ENCODE assay signal across 8 cellular contexts in the genomic region with DNA sequence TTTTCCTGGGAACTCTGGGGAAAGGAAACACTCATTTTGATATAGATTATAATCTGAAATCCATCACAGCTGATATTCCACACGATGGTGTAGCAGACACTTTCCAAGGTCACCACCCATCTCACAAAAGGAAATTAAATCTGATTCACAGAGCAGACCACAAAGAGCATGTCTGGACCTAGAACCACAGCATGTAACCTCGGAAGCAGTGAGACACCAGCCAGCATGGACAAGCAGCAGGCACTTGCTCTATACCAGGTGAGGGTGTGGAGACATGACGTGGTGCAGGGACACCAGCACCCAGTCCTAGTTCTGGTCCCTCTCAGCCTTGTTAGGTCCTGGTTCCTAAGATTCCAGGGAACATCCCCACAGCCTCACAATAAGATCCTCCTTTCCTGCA.
DNase-seq lines count a peak whose midpoint lies in the region; ATAC-seq and TF ChIP-seq lines count a peak whose summit lies in the region.
"Not testable (repeated sequence)": the region's sequence is repeated elsewhere in the genome, so short reads cannot be mapped to it uniquely, and the experiment has no call there.

No MANE protein-coding gene starts in this region.

- not testable (repeated sequence) for H3K27ac Mint-ChIP-seq in activated CD4-positive, alpha-beta T cell treated with anti-CD3 and anti-CD28 coated beads for 36 hours; activated CD8-positive, alpha-beta T cell treated with anti-CD3 and anti-CD28 coated beads, Interleukin-2, amount 10 ng/mL, durations not matched to agents 7 days and 5 days; activated T-helper 17 cell treated with anti-CD3 and anti-CD28 coated beads, Interleukin-2, amount 50 U/mL, for 72 hours; stimulated activated effector memory CD8-positive, alpha-beta T cell treated with anti-CD3 and anti-CD28 coated beads, Interleukin-12 subunit alpha, Interleukin-12 subunit beta, amount 100 ng/mL, for 72 hours; stimulated activated naive CD8-positive, alpha-beta T cell treated with anti-CD3 and anti-CD28 coated beads, Interleukin-15, amount 100 ng/mL, for 72 hours

- H3K27me3 Mint-ChIP-seq in activated CD4-positive, alpha-beta T cell treated with anti-CD3 and anti-CD28 coated beads for 36 hours; activated CD8-positive, alpha-beta T cell treated with anti-CD3 and anti-CD28 coated beads, Interleukin-2, amount 10 ng/mL, durations not matched to agents 7 days and 5 days (ENCODE audit: low read depth); activated T-helper 17 cell treated with anti-CD3 and anti-CD28 coated beads, Interleukin-2, amount 50 U/mL, for 72 hours; stimulated activated naive CD8-positive, alpha-beta T cell treated with anti-CD3 and anti-CD28 coated beads, Interleukin-15, amount 100 ng/mL, for 72 hours: not testable (repeated sequence)

- intact Hi-C loops in activated CD4-positive, alpha-beta T cell treated with anti-CD3 and anti-CD28 coated beads for 36 hours (cut with DNase I, micrococcal nuclease); body of pancreas (cut with DNase I); left colon (cut with DNase I, micrococcal nuclease): not testable (repeated sequence)

- CTCF ChIA-PET in activated CD4-positive, alpha-beta T cell treated with anti-CD3 and anti-CD28 coated beads for 36 hours (lab: Charles Lee); activated CD8-positive, alpha-beta T cell treated with anti-CD3 and anti-CD28 coated beads, Interleukin-2, amount 10 ng/mL, durations not matched to agents 7 days and 5 days (lab: Charles Lee): not testable (repeated sequence)

- TF ChIP-seq POLR2A in body of pancreas (IDR thresholded peaks at IDR 0.05), result not testable (repeated sequence)

- H3K4me3 Mint-ChIP-seq in activated CD4-positive, alpha-beta T cell treated with anti-CD3 and anti-CD28 coated beads for 36 hours; activated CD8-positive, alpha-beta T cell treated with anti-CD3 and anti-CD28 coated beads, Interleukin-2, amount 10 ng/mL, durations not matched to agents 7 days and 5 days; activated T-helper 17 cell treated with anti-CD3 and anti-CD28 coated beads, Interleukin-2, amount 50 U/mL, for 72 hours; stimulated activated effector memory CD8-positive, alpha-beta T cell treated with anti-CD3 and anti-CD28 coated beads, Interleukin-12 subunit alpha, Interleukin-12 subunit beta, amount 100 ng/mL, for 72 hours; stimulated activated naive CD8-positive, alpha-beta T cell treated with anti-CD3 and anti-CD28 coated beads, Interleukin-15, amount 100 ng/mL, for 72 hours: not testable (repeated sequence)

- not testable (repeated sequence) for H3K4me1 ChIP-seq in body of pancreas, foreskin keratinocyte

- not testable (repeated sequence) for H3K36me3 Mint-ChIP-seq in activated CD4-positive, alpha-beta T cell treated with anti-CD3 and anti-CD28 coated beads for 36 hours (ENCODE audit: low read depth); activated CD8-positive, alpha-beta T cell treated with anti-CD3 and anti-CD28 coated beads, Interleukin-2, amount 10 ng/mL, durations not matched to agents 7 days and 5 days (ENCODE audit: low read depth); activated T-helper 17 cell treated with anti-CD3 and anti-CD28 coated beads, Interleukin-2, amount 50 U/mL, for 72 hours (ENCODE audit: low read depth); stimulated activated effector memory CD8-positive, alpha-beta T cell treated with anti-CD3 and anti-CD28 coated beads, Interleukin-12 subunit alpha, Interleukin-12 subunit beta, amount 100 ng/mL, for 72 hours

- not testable (repeated sequence) for H3K4me1 Mint-ChIP-seq in activated CD4-positive, alpha-beta T cell treated with anti-CD3 and anti-CD28 coated beads for 36 hours; activated CD8-positive, alpha-beta T cell treated with anti-CD3 and anti-CD28 coated beads, Interleukin-2, amount 10 ng/mL, durations not matched to agents 7 days and 5 days (ENCODE audit: low read depth); activated T-helper 17 cell treated with anti-CD3 and anti-CD28 coated beads, Interleukin-2, amount 50 U/mL, for 72 hours; stimulated activated effector memory CD8-positive, alpha-beta T cell treated with anti-CD3 and anti-CD28 coated beads, Interleukin-12 subunit alpha, Interleukin-12 subunit beta, amount 100 ng/mL, for 72 hours; stimulated activated naive CD8-positive, alpha-beta T cell treated with anti-CD3 and anti-CD28 coated beads, Interleukin-15, amount 100 ng/mL, for 72 hours

- H3K4me3 ChIP-seq in body of pancreas, result not testable (repeated sequence)

- TF ChIP-seq CTCF in body of pancreas (IDR thresholded peaks at IDR 0.05); foreskin keratinocyte (conservative IDR thresholded peaks at IDR 0.05): not testable (repeated sequence)

- H3K9me3 Mint-ChIP-seq in activated CD4-positive, alpha-beta T cell treated with anti-CD3 and anti-CD28 coated beads for 36 hours (ENCODE audit: low read depth); activated CD8-positive, alpha-beta T cell treated with anti-CD3 and anti-CD28 coated beads, Interleukin-2, amount 10 ng/mL, durations not matched to agents 7 days and 5 days (ENCODE audit: insufficient read depth); activated T-helper 17 cell treated with anti-CD3 and anti-CD28 coated beads, Interleukin-2, amount 50 U/mL, for 72 hours; stimulated activated effector memory CD8-positive, alpha-beta T cell treated with anti-CD3 and anti-CD28 coated beads, Interleukin-12 subunit alpha, Interleukin-12 subunit beta, amount 100 ng/mL, for 72 hours; stimulated activated naive CD8-positive, alpha-beta T cell treated with anti-CD3 and anti-CD28 coated beads, Interleukin-15, amount 100 ng/mL, for 72 hours: not testable (repeated sequence)

- WGBS in body of pancreas, 2 donors, result 80% methylated on average over 1 of the region's 3 CpGs; no CpG with 5 or more reads in 1 of the 2 donors

- peak; percentile 16 for ATAC-seq in activated CD4-positive, alpha-beta T cell treated with anti-CD3 and anti-CD28 coated beads for 36 hours
- ATAC-seq in activated CD8-positive, alpha-beta T cell treated with anti-CD3 and anti-CD28 coated beads, Interleukin-2, amount 10 ng/mL, durations not matched to agents 7 days and 5 days, result peak; percentile 44
- peak; percentile 76 for ATAC-seq in activated T-helper 17 cell treated with anti-CD3 and anti-CD28 coated beads, Interleukin-2, amount 50 U/mL, for 72 hours (replicated peaks)
- ATAC-seq in body of pancreas (peak; percentile 24), foreskin keratinocyte (peak; percentile 73), left colon (peak; percentile 14)
- peak; percentile 74 for ATAC-seq in stimulated activated effector memory CD8-positive, alpha-beta T cell treated with anti-CD3 and anti-CD28 coated beads, Interleukin-12 subunit alpha, Interleukin-12 subunit beta, amount 100 ng/mL, for 72 hours
- peak; percentile 55 for ATAC-seq in stimulated activated naive CD8-positive, alpha-beta T cell treated with anti-CD3 and anti-CD28 coated beads, Interleukin-15, amount 100 ng/mL, for 72 hours

- DNase-seq in activated CD4-positive, alpha-beta T cell treated with anti-CD3 and anti-CD28 coated beads for 36 hours; activated CD8-positive, alpha-beta T cell treated with anti-CD3 and anti-CD28 coated beads, Interleukin-2, amount 10 ng/mL, durations not matched to agents 7 days and 5 days; body of pancreas; foreskin keratinocyte; left colon; stimulated activated effector memory CD8-positive, alpha-beta T cell treated with anti-CD3 and anti-CD28 coated beads, Interleukin-12 subunit alpha, Interleukin-12 subunit beta, amount 100 ng/mL, for 72 hours (ENCODE audit: low spot score in 2 of 2); stimulated activated naive CD8-positive, alpha-beta T cell treated with anti-CD3 and anti-CD28 coated beads, Interleukin-15, amount 100 ng/mL, for 72 hours: not testable (repeated sequence)

- not testable (repeated sequence) for H3K27me3 ChIP-seq in body of pancreas, foreskin keratinocyte

- H3K9me3 ChIP-seq in body of pancreas, result not testable (repeated sequence)

- H3K27ac ChIP-seq in body of pancreas, foreskin keratinocyte: not testable (repeated sequence)

- POLR2A ChIA-PET in activated CD4-positive, alpha-beta T cell treated with anti-CD3 and anti-CD28 coated beads for 36 hours (lab: Charles Lee); activated CD8-positive, alpha-beta T cell treated with anti-CD3 and anti-CD28 coated beads, Interleukin-2, amount 10 ng/mL, durations not matched to agents 7 days and 5 days (lab: Charles Lee): not testable (repeated sequence)

- not testable (repeated sequence) for H3K36me3 ChIP-seq in body of pancreas (replicated peaks in 1 of 2; ENCODE audit: insufficient read depth in 1 of 2, low read depth in 2 of 2)

Comparison
In these comparisons a context has a peak if more than half of its experiments do, and no peak if none do; other contexts are left out.
1. ATAC-seq: peak in every context shown above with its lines; median percentile 76 in activated T-helper 17 cell treated with anti-CD3 and anti-CD28 coated beads, Interleukin-2, amount 50 U/mL, for 72 hours; 74 in stimulated activated effector memory CD8-positive, alpha-beta T cell treated with anti-CD3 and anti-CD28 coated beads, Interleukin-12 subunit alpha, Interleukin-12 subunit beta, amount 100 ng/mL, for 72 hours; 73 in foreskin keratinocyte; 55 in stimulated activated naive CD8-positive, alpha-beta T cell treated with anti-CD3 and anti-CD28 coated beads, Interleukin-15, amount 100 ng/mL, for 72 hours; 44 in activated CD8-positive, alpha-beta T cell treated with anti-CD3 and anti-CD28 coated beads, Interleukin-2, amount 10 ng/mL, durations not matched to agents 7 days and 5 days; 24 in body of pancreas; 16 in activated CD4-positive, alpha-beta T cell treated with anti-CD3 and anti-CD28 coated beads for 36 hours; 14 in left colon.